ENCODE assay signal across 22 cellular contexts in genomic region chr6:41649596-41649995, GRCh38. TPM values are rescaled to one million over a fixed set of nuclear protein-coding genes. Genes with fewer than 3 reads are reported as not detected.
A peak's percentile ranks its signal among the peaks of the same experiment; 100 is the strongest.
DNase-seq lines count a peak whose midpoint lies in the region; ATAC-seq, FAIRE-seq and TF ChIP-seq lines count a peak whose summit lies in the region.
"Had no signal": no experiment of that assay in that cellular context is flagged by ENCODE, and none has a peak within 500 bp of the region (broad histone marks: within the 10 kb centered on the region; RNA-seq: fewer than 3 reads in every experiment).

No MANE protein-coding gene starts in this region.

- peak; percentile 25 for DNase-seq in D341Med (ENCODE audit: low spot score)
- DNase-seq in bronchial epithelial cell (ENCODE audit: low read depth): no peak
- DNase-seq in lower lobe of right lung: peak; percentile 16
- peak; percentile 35 for DNase-seq in upper lobe of right lung
- DNase-seq in immature natural killer cell: no peak
- DNase-seq in NCI-H1930 (lab: John Stamatoyannopoulos, UW): no peak
- DNase-seq: CD4-positive, CD25-positive, alpha-beta regulatory T cell; HCEC 1CT; NCI-H1048; NCI-H1417; NCI-H1694; NCI-H2081; NCI-H2227 treated with DMSO at 0.1 percent for 48 hours; NCI-H526 treated with DMSO at 0.1 percent for 48 hours; RPMI8226; SIG-M5 had no signal

- no peaks in the 10 kb centered on the region for H3K36me3 Mint-ChIP-seq in immature natural killer cell
- H3K36me3 Mint-ChIP-seq: CD4-positive, CD25-positive, alpha-beta regulatory T cell had no signal

- H3K36me3 ChIP-seq in bronchial epithelial cell (ENCODE audit: control insufficient read depth, insufficient read depth, low read length): peaks cover 38% of the 10 kb centered on the region
- H3K36me3 ChIP-seq in lower lobe of right lung: no peaks in the 10 kb centered on the region
- no peaks in the 10 kb centered on the region for H3K36me3 ChIP-seq in upper lobe of right lung

- no peaks in the 10 kb centered on the region for H3K9me3 ChIP-seq in lower lobe of right lung
- H3K9me3 ChIP-seq in upper lobe of right lung: no peaks in the 10 kb centered on the region
- H3K9me3 ChIP-seq: BLaER1 had no signal

- H3K4me3 Mint-ChIP-seq in immature natural killer cell: no peak overlapping the region
- H3K4me3 Mint-ChIP-seq: CD4-positive, CD25-positive, alpha-beta regulatory T cell; GM23338 had no signal

- no peak overlapping the region for H3K27ac Mint-ChIP-seq in immature natural killer cell
- H3K27ac Mint-ChIP-seq: CD4-positive, CD25-positive, alpha-beta regulatory T cell; GM23338 had no signal

- H3K4me1 ChIP-seq in lower lobe of right lung (no peaks in the 10 kb centered on the region), upper lobe of right lung (no peaks in the 10 kb centered on the region)

- TF ChIP-seq CTCF in bronchial epithelial cell (IDR thresholded peaks at IDR 0.05; ENCODE audit: insufficient read depth, low read length, severe bottlenecking): no peak
- TF ChIP-seq CTCF in lower lobe of right lung (IDR thresholded peaks at IDR 0.05): no peak
- TF ChIP-seq CTCF in upper lobe of right lung (IDR thresholded peaks at IDR 0.05): no peak

- intact Hi-C loops in lower lobe of right lung (cut with DNase I) (no loop called here), upper lobe of right lung (cut with DNase I) (no loop called here)

- H3K4me3 ChIP-seq in bronchial epithelial cell (ENCODE audit: low read depth, low read length): no peak overlapping the region
- no peak overlapping the region for H3K4me3 ChIP-seq in lower lobe of right lung
- H3K4me3 ChIP-seq in upper lobe of right lung: no peak overlapping the region
- H3K4me3 ChIP-seq: BLaER1, GM23338 had no signal

- H3K27me3 Mint-ChIP-seq in immature natural killer cell (ENCODE audit: low read depth in 3 of 3): peaks cover 2 to 8% (median 7%) of the 10 kb centered on the region in 3 donors

- no peaks in the 10 kb centered on the region for H3K4me1 Mint-ChIP-seq in immature natural killer cell
- H3K4me1 Mint-ChIP-seq: CD4-positive, CD25-positive, alpha-beta regulatory T cell had no signal

- H3K27me3 ChIP-seq in bronchial epithelial cell (ENCODE audit: control insufficient read depth, insufficient read depth, low read length) (no peaks in the 10 kb centered on the region), lower lobe of right lung (ENCODE audit: low read depth) (peaks cover 2% of the 10 kb centered on the region), upper lobe of right lung (no peaks in the 10 kb centered on the region)
- H3K27me3 ChIP-seq: BLaER1 had no signal

- ATAC-seq in lower lobe of right lung (no peak), upper lobe of right lung (no peak), HG03520 (IDR thresholded peaks at IDR 0.05; ENCODE audit: unreplicated experiment) (no peak)
- ATAC-seq: GM23338, SK-N-SH treated with all-trans-retinoic acid at 6 μM for 48 hours had no signal

- no peak overlapping the region for H3K27ac ChIP-seq in lower lobe of right lung
- H3K27ac ChIP-seq in upper lobe of right lung: no peak overlapping the region

- no peaks in the 10 kb centered on the region for H3K9me3 Mint-ChIP-seq in immature natural killer cell
- H3K9me3 Mint-ChIP-seq: GM23338 had no signal

- peak; percentile 60 for FAIRE-seq in bronchial epithelial cell (lab: Jason Lieb, UNC)
- FAIRE-seq: D721Med had no signal

RNA-seq across cellular contexts. Expression of gene MDFI, which starts 11.3 kb away (rescaled TPM):
- 57.1 and 61.3 TPM in 2 replicates for total RNA-seq in bronchial epithelial cell
- 10.6 TPM for total RNA-seq in lower lobe of right lung
- total RNA-seq in upper lobe of right lung: 11.0 TPM
- polyA plus RNA-seq in immature natural killer cell: not detected
- total RNA-seq: A172; CD4-positive, CD25-positive, alpha-beta regulatory T cell had no signal
- polyA plus RNA-seq: CD4-positive, CD25-positive, alpha-beta regulatory T cell had no signal

Comparison
In these comparisons a context has a peak if more than half of its experiments do, and no peak if none do; other contexts are left out.
1. DNase-seq: peak in D341Med (single experiment), lower lobe of right lung (single experiment) and upper lobe of right lung (single experiment); none in bronchial epithelial cell (single experiment), immature natural killer cell (0 of 3) and NCI-H1930 (0 of 2).